Comparison of ENCODE assay signal across 1 cellular context in genomic region chr5:142713151-142713706, GRCh38.
TF ChIP-seq lines count a peak whose summit lies in the region.

No MANE protein-coding gene starts in this region.

TF ChIP-seq in HepG2, 621 proteins besides CTCF, POLR2A, EP300 and RAD21 (continued from another document and continues in another):
- 0 out of 2 replicates have a peak, but pooled peaks have one; percentile 41 for TF ChIP-seq ZNF512B (CRISPR knock-in tag; IDR thresholded peaks at IDR 0.05; ENCODE audit: borderline replicate concordance)
- TF ChIP-seq NRL (CRISPR knock-in tag; IDR thresholded peaks at IDR 0.05; ENCODE audit: borderline replicate concordance): peak; percentile 67; the same call in 1 of the 2 replicates
- no peak for TF ChIP-seq ZNF629 (CRISPR knock-in tag; conservative IDR thresholded peaks at IDR 0.05)
- TF ChIP-seq MED1 (CRISPR knock-in tag; IDR thresholded peaks at IDR 0.05): no peak
- no peak for TF ChIP-seq GPBP1L1 (CRISPR knock-in tag; IDR thresholded peaks at IDR 0.05)
- TF ChIP-seq ZNF382 (CRISPR knock-in tag; IDR thresholded peaks at IDR 0.05; ENCODE audit: borderline replicate concordance): no peak
- TF ChIP-seq SP4 (CRISPR knock-in tag; IDR thresholded peaks at IDR 0.05): peak; percentile 53; the same call in 1 of the 2 replicates
- TF ChIP-seq PHF20 (CRISPR knock-in tag; IDR thresholded peaks at IDR 0.05): no peak
- TF ChIP-seq GLI4 (CRISPR knock-in tag; IDR thresholded peaks at IDR 0.05; ENCODE audit: borderline replicate concordance): peak; percentile 58; the same call in 1 of the 2 replicates
- no peak for TF ChIP-seq ZNF737 (CRISPR knock-in tag; IDR thresholded peaks at IDR 0.05; ENCODE audit: borderline replicate concordance)
- peak; percentile 82 for TF ChIP-seq ZNF687 (CRISPR knock-in tag; IDR thresholded peaks at IDR 0.05)
- peak; percentile 58 for TF ChIP-seq HNRNPLL (IDR thresholded peaks at IDR 0.05; ENCODE audit: low read depth, low read length, poor library complexity, severe bottlenecking)
- TF ChIP-seq SNAPC5 (CRISPR knock-in tag; IDR thresholded peaks at IDR 0.05; ENCODE audit: borderline replicate concordance): no peak
- no peak for TF ChIP-seq ZNF619 (CRISPR knock-in tag; IDR thresholded peaks at IDR 0.05)
- TF ChIP-seq KDM1A (CRISPR knock-in tag; IDR thresholded peaks at IDR 0.05): no peak
- TF ChIP-seq SIX1 (CRISPR knock-in tag; IDR thresholded peaks at IDR 0.05; ENCODE audit: borderline replicate concordance): no peak
- no peak for TF ChIP-seq ZNF614 (CRISPR knock-in tag; IDR thresholded peaks at IDR 0.05; ENCODE audit: borderline replicate concordance)
- TF ChIP-seq CBX1 (IDR thresholded peaks at IDR 0.05; ENCODE audit: low read depth): no peak
- peak; percentile 38; the same call in 1 of the 2 replicates for TF ChIP-seq ATF2 (CRISPR knock-in tag; IDR thresholded peaks at IDR 0.05)
- no peak for TF ChIP-seq ZNF639 (CRISPR knock-in tag; conservative IDR thresholded peaks at IDR 0.05)
- TF ChIP-seq ZBTB10 (CRISPR knock-in tag; IDR thresholded peaks at IDR 0.05; ENCODE audit: borderline replicate concordance): no peak
- no peak for TF ChIP-seq NBN (conservative IDR thresholded peaks at IDR 0.05)
- no peak for TF ChIP-seq PTBP1 (IDR thresholded peaks at IDR 0.05; ENCODE audit: low read depth, low read length, poor library complexity, severe bottlenecking)
- TF ChIP-seq ZNF563 (CRISPR knock-in tag; IDR thresholded peaks at IDR 0.05): 0 out of 2 replicates have a peak, but pooled peaks have one; percentile 38
- no peak for TF ChIP-seq NCOA5 (CRISPR knock-in tag; IDR thresholded peaks at IDR 0.05)
- TF ChIP-seq MYPOP (CRISPR knock-in tag; IDR thresholded peaks at IDR 0.05): 0 out of 2 replicates have a peak, but pooled peaks have one; percentile 61
- TF ChIP-seq SP140L (CRISPR knock-in tag; IDR thresholded peaks at IDR 0.05; ENCODE audit: borderline replicate concordance): no peak
- TF ChIP-seq SATB2 (CRISPR knock-in tag; IDR thresholded peaks at IDR 0.05): no peak
- peak; percentile 83; the same call in 1 of the 2 replicates for TF ChIP-seq ZNF44 (CRISPR knock-in tag; IDR thresholded peaks at IDR 0.05)
- TF ChIP-seq PREB (CRISPR knock-in tag; IDR thresholded peaks at IDR 0.05): no peak
- no peak for TF ChIP-seq MIER2 (CRISPR knock-in tag; IDR thresholded peaks at IDR 0.05)
- TF ChIP-seq CBFB (CRISPR knock-in tag; IDR thresholded peaks at IDR 0.05): no peak
- TF ChIP-seq ZNF589 (CRISPR knock-in tag; conservative IDR thresholded peaks at IDR 0.05): no peak
- no peak for TF ChIP-seq ZNF232 (CRISPR knock-in tag; IDR thresholded peaks at IDR 0.05; ENCODE audit: borderline replicate concordance)
- no peak for TF ChIP-seq NFAT5 (CRISPR knock-in tag; IDR thresholded peaks at IDR 0.05)
- TF ChIP-seq FOXA3 (CRISPR knock-in tag; IDR thresholded peaks at IDR 0.05): 0 out of 2 replicates have a peak, but pooled peaks have one; percentile 11
- no peak for TF ChIP-seq ZNF253 (CRISPR knock-in tag; IDR thresholded peaks at IDR 0.05; ENCODE audit: borderline replicate concordance)
- TF ChIP-seq ZNF263 (CRISPR knock-in tag; IDR thresholded peaks at IDR 0.05): no peak
- no peak for TF ChIP-seq ZNF550 (CRISPR knock-in tag; IDR thresholded peaks at IDR 0.05; ENCODE audit: borderline replicate concordance)
